1 cellular context compared by ENCODE assay signal in genomic region chr14:74909911-74910310, GRCh38.
TF ChIP-seq lines count a peak whose summit lies in the region.

No MANE protein-coding gene starts in this region.

TF ChIP-seq in H1, 55 proteins besides CTCF, POLR2A, EP300 and RAD21:
- no peak for TF ChIP-seq CHD2 (IDR thresholded peaks at IDR 0.05; ENCODE audit: low read length)
- no peak for TF ChIP-seq GABPA (IDR thresholded peaks at IDR 0.05; ENCODE audit: borderline replicate concordance, insufficient read depth, low read length)
- TF ChIP-seq E2F6 (IDR thresholded peaks at IDR 0.05), result no peak
- no peak for TF ChIP-seq SP1 (IDR thresholded peaks at IDR 0.05; ENCODE audit: low read depth, low read length)
- no peak for TF ChIP-seq PHF8 (conservative IDR thresholded peaks at IDR 0.05; ENCODE audit: low read depth, low read length)
- TF ChIP-seq EGR1 (IDR thresholded peaks at IDR 0.05; ENCODE audit: borderline replicate concordance, low read depth, low read length), result no peak
- TF ChIP-seq BACH1 (IDR thresholded peaks at IDR 0.05; ENCODE audit: low read length), result no peak
- TF ChIP-seq FOSL1 (IDR thresholded peaks at IDR 0.05; ENCODE audit: insufficient read depth, low read depth, low read length), result no peak
- no peak for TF ChIP-seq SIX5 (IDR thresholded peaks at IDR 0.05; ENCODE audit: low read depth, low read length)
- no peak for TF ChIP-seq MAFK (IDR thresholded peaks at IDR 0.05; ENCODE audit: low read depth, low read length)
- no peak for TF ChIP-seq YY1 (IDR thresholded peaks at IDR 0.05; ENCODE audit: low read depth, low read length)
